Comparison of ENCODE assay signal across 8 cellular contexts in the genomic region with DNA sequence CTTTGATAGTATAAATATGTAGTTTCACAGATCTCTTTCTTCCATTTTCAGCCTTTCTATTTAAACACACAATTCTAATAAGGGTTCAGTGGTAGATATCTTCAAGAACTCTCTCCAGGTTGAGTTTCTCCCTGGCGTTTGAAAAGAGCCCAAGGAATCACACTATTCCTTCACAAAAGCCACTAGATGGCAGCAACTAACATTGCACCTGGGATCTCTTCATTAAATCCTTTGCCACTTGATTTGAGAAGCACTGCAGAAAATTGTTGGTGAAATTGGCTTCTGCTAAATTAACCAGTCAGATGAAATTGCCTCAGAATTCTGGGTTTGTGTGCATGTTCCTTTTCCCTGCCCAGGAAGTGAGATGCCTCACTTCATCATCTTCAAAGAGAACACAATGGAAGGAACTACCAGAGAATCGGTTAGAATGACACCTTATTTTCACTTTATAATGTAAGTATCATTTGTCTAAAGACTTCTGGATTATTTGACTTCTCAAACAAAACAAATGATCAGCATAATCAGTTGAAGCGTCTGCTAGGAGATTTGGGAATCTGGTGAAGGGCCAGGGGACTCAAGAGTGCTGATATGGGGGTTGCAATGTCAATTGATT. TPM values are rescaled to one million over a fixed set of nuclear protein-coding genes. Genes with fewer than 3 reads are reported as not detected.
DNase-seq lines count a peak whose midpoint lies in the region; ATAC-seq and TF ChIP-seq lines count a peak whose summit lies in the region.

No MANE protein-coding gene starts in this region.

- ATAC-seq in psoas muscle (no peak), GM18870 (IDR thresholded peaks at IDR 0.05; ENCODE audit: unreplicated experiment) (no peak), GM21390 (IDR thresholded peaks at IDR 0.05; ENCODE audit: unreplicated experiment) (no peak), GM19395 (IDR thresholded peaks at IDR 0.05; ENCODE audit: unreplicated experiment) (no peak)

- intact Hi-C loops in psoas muscle (cut with DNase I) = loop anchor here in 1 of 2 donors (5.0 kb wide), 1 partner anchor 585 kb away; no protein-coding TSS in a partner anchor

- no peak overlapping the region for H3K27ac ChIP-seq in psoas muscle

- WGBS in psoas muscle, 3 donors = 30 to 37% (median 32%) methylated on average over 3 of the region's 3 CpGs

- TF ChIP-seq CTCF in fibroblast of villous mesenchyme (IDR thresholded peaks at IDR 0.05; ENCODE audit: insufficient read depth, low read depth, low read length) = peak; percentile 66
- peak; percentile 61 for TF ChIP-seq CTCF in psoas muscle (IDR thresholded peaks at IDR 0.05)

- peak; percentile 62 for DNase-seq in DMS79 (lab: John Stamatoyannopoulos, UW)
- DNase-seq in LoVo (ENCODE audit: low spot score) = peak; percentile 48
- peak; percentile 68 for DNase-seq in RKO (ENCODE audit: low spot score)
- DNase-seq in fibroblast of villous mesenchyme (ENCODE audit: low read depth) = peak; percentile 45
- no peak for DNase-seq in psoas muscle

- H3K4me3 ChIP-seq in fibroblast of villous mesenchyme (ENCODE audit: low read depth, low read length) (no peak overlapping the region), psoas muscle (no peak overlapping the region)

- H3K9me3 ChIP-seq in psoas muscle = no peaks in the 10 kb centered on the region

- H3K4me1 ChIP-seq in psoas muscle = no peaks in the 10 kb centered on the region

- H3K36me3 ChIP-seq in psoas muscle (ENCODE audit: insufficient read depth in 1 of 2, low read depth in 1 of 2) = no peaks in the 10 kb centered on the region

- no peaks in the 10 kb centered on the region for H3K27me3 ChIP-seq in psoas muscle (ENCODE audit: insufficient read depth in 3 of 3, low read length in 2 of 3)

RNA-seq across cellular contexts. Expression of a gene that starts 6.8 kb away (rescaled TPM):
- total RNA-seq in fibroblast of villous mesenchyme (not detected in 2 replicates), psoas muscle (not detected)
- polyA plus RNA-seq in psoas muscle = not detected

Comparison
In these comparisons a context has a peak if more than half of its experiments do, and no peak if none do; other contexts are left out.
1. DNase-seq: peak in DMS79 (single experiment), LoVo (single experiment), RKO (single experiment) and fibroblast of villous mesenchyme (single experiment); none in psoas muscle (0 of 2).